In the genomic region with DNA sequence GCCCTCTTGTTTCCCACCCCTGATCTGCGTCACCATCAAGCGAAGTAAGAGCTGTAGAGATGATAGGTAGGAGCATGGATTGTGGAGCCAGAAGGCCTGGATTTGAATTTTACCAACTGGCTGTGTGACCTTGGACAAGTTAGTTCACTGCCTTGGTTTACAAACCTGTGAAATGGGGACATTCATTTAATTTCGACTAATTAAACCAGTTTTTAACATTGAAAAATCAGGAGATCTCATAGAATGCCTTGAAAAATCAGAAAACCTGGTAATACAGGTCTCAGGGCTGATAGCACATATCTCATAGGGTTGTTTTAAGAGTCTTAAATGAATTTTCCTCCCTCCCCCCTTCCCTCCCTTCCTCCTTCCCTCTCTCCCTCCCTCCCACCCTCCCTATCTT, we compare ENCODE assay signal across 9 cellular contexts. TPM values are rescaled to one million over a fixed set of nuclear protein-coding genes. Genes with fewer than 3 reads are reported as not detected.
"Had no signal": no experiment of that assay in that cellular context is flagged by ENCODE, and none has a peak within 500 bp of the region (broad histone marks: within the 10 kb centered on the region; RNA-seq: fewer than 3 reads in every experiment).

No MANE protein-coding gene starts in this region.

- H3K4me3 ChIP-seq: GM23338 had no signal

- DNase-seq: H9, HCEC 1CT, Karpas-422, KBM-7 had no signal

- H3K9ac ChIP-seq: KMS-11 had no signal

- FAIRE-seq: H1, H54 had no signal

- ATAC-seq: GM23338 had no signal

- H3K4me2 ChIP-seq: GM23338, KMS-11 had no signal

- H2AFZ ChIP-seq: GM23338 had no signal

- H3K27ac ChIP-seq: HL-60, KMS-11 had no signal

RNA-seq across cellular contexts. Expression of a gene that starts 54.4 kb away (rescaled TPM):
- total RNA-seq: H1 had no signal
- polyA plus RNA-seq: GM23338, H1 had no signal
